ENCODE assay signal across 32 cellular contexts in the genomic region with DNA sequence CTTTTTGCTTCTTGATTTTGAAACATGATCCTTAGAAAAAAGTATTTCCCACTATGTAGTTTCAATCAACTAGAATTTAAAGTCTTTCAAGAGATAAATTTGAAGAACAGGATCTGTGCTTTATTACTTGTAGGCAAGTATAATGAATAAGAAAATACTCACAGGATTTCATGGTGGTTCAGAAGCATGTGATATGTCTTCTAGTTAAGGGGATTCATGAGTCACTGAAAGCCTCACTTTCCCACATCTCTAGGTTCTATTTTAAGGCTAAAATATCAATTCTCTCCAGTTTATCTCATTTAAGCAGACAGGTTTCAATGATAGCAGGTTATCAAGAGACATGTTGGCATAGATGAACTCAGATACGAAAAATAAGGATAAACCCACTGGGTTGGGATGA.
"Had no signal": no experiment of that assay in that cellular context is flagged by ENCODE, and none has a peak within 500 bp of the region (broad histone marks: within the 10 kb centered on the region; RNA-seq: fewer than 3 reads in every experiment).

No MANE protein-coding gene starts in this region.

- H3K4me1 ChIP-seq: sigmoid colon, uterus had no signal

- H3K27me3 Mint-ChIP-seq: activated CD4-positive, alpha-beta T cell treated with anti-CD3 and anti-CD28 coated beads, Interleukin-2, amount 10 ng/mL, durations not matched to agents 7 days and 5 days; activated CD8-positive, alpha-beta memory T cell treated with anti-CD3 and anti-CD28 coated beads, Interleukin-2, amount 10 ng/mL, durations not matched to agents 7 days and 5 days; activated CD8-positive, alpha-beta T cell treated with anti-CD3 and anti-CD28 coated beads for 36 hours; brain; naive B cell; stimulated activated naive CD8-positive, alpha-beta T cell treated with anti-CD3 and anti-CD28 coated beads, Interleukin-15, Interleukin-2, amounts not matched to agents 100 ng/mL and 50 ng/mL, for 24 hours; type B pancreatic cell had no signal

- H3K4me3 ChIP-seq: cardiac muscle cell, coronary artery, dorsolateral prefrontal cortex, sigmoid colon, uterus had no signal

- H3K27ac Mint-ChIP-seq: activated CD4-positive, alpha-beta T cell treated with anti-CD3 and anti-CD28 coated beads, Interleukin-2, amount 10 ng/mL, durations not matched to agents 7 days and 5 days; activated CD8-positive, alpha-beta memory T cell treated with anti-CD3 and anti-CD28 coated beads, Interleukin-2, amount 10 ng/mL, durations not matched to agents 7 days and 5 days; activated CD8-positive, alpha-beta T cell treated with anti-CD3 and anti-CD28 coated beads for 36 hours; activated naive CD4-positive, alpha-beta T cell treated with anti-CD3 and anti-CD28 coated beads, Interleukin-2, amount 50 U/mL, for 72 hours; activated T-cell treated with anti-CD3 and anti-CD28 coated beads, Interleukin-2, amount 50 U/mL, for 72 hours; naive B cell; nephron progenitor cell; stimulated activated effector memory CD8-positive, alpha-beta T cell treated with anti-CD3 and anti-CD28 coated beads, Interleukin-12 subunit alpha, Interleukin-12 subunit beta, amount 100 ng/mL, for 72 hours; stimulated activated naive CD8-positive, alpha-beta T cell treated with anti-CD3 and anti-CD28 coated beads, Interleukin-15, Interleukin-2, amounts not matched to agents 100 ng/mL and 50 ng/mL, for 24 hours; T-helper 1 cell treated with Interleukin-12 subunit alpha and Interleukin-12 subunit beta and Interleukin-4 antibody, amounts not matched to agents 30 μg/mL and 1 μg/mL, for 36 hours; type B pancreatic cell; WTC11 had no signal

- H3K36me3 ChIP-seq: cardiac muscle cell, neutrophil, sigmoid colon, uterus had no signal

- H3K9me3 Mint-ChIP-seq: brain, nephron progenitor cell, type B pancreatic cell, WTC11 had no signal

- H3K4me3 Mint-ChIP-seq: activated CD4-positive, alpha-beta T cell treated with anti-CD3 and anti-CD28 coated beads, Interleukin-2, amount 10 ng/mL, durations not matched to agents 7 days and 5 days; activated CD8-positive, alpha-beta memory T cell treated with anti-CD3 and anti-CD28 coated beads, Interleukin-2, amount 10 ng/mL, durations not matched to agents 7 days and 5 days; activated CD8-positive, alpha-beta T cell treated with anti-CD3 and anti-CD28 coated beads for 36 hours; activated T-cell treated with anti-CD3 and anti-CD28 coated beads, Interleukin-2, amount 50 U/mL, for 72 hours; brain; naive B cell; nephron progenitor cell; stimulated activated effector memory CD8-positive, alpha-beta T cell treated with anti-CD3 and anti-CD28 coated beads, Interleukin-12 subunit alpha, Interleukin-12 subunit beta, amount 100 ng/mL, for 72 hours; stimulated activated naive CD8-positive, alpha-beta T cell treated with anti-CD3 and anti-CD28 coated beads, Interleukin-15, Interleukin-2, amounts not matched to agents 100 ng/mL and 50 ng/mL, for 24 hours; T-helper 1 cell treated with Interleukin-12 subunit alpha and Interleukin-12 subunit beta and Interleukin-4 antibody, amounts not matched to agents 30 μg/mL and 1 μg/mL, for 36 hours; type B pancreatic cell; WTC11 had no signal

- H3K4me1 Mint-ChIP-seq: activated CD4-positive, alpha-beta T cell treated with anti-CD3 and anti-CD28 coated beads, Interleukin-2, amount 10 ng/mL, durations not matched to agents 7 days and 5 days; activated CD8-positive, alpha-beta memory T cell treated with anti-CD3 and anti-CD28 coated beads, Interleukin-2, amount 10 ng/mL, durations not matched to agents 7 days and 5 days; naive B cell; nephron progenitor cell; stimulated activated effector memory CD8-positive, alpha-beta T cell treated with anti-CD3 and anti-CD28 coated beads, Interleukin-12 subunit alpha, Interleukin-12 subunit beta, amount 100 ng/mL, for 72 hours; WTC11 had no signal

- H3K27me3 ChIP-seq: cardiac muscle cell, dorsolateral prefrontal cortex, neutrophil, sigmoid colon, uterus had no signal

- ATAC-seq: activated CD8-positive, alpha-beta memory T cell treated with anti-CD3 and anti-CD28 coated beads, Interleukin-2, amount 10 ng/mL, durations not matched to agents 7 days and 5 days; activated CD8-positive, alpha-beta T cell treated with anti-CD3 and anti-CD28 coated beads for 36 hours; activated naive CD4-positive, alpha-beta T cell treated with anti-CD3 and anti-CD28 coated beads, Interleukin-2, amount 50 U/mL, for 72 hours; activated T-cell treated with anti-CD3 and anti-CD28 coated beads, Interleukin-2, amount 50 U/mL, for 72 hours; left cardiac atrium; left ventricle myocardium superior; stimulated activated effector memory CD8-positive, alpha-beta T cell treated with anti-CD3 and anti-CD28 coated beads, Interleukin-12 subunit alpha, Interleukin-12 subunit beta, amount 100 ng/mL, for 72 hours; WTC11 had no signal

- H3K27ac ChIP-seq: cardiac muscle cell, coronary artery, dorsolateral prefrontal cortex, neutrophil, sigmoid colon, uterus had no signal

- H3K9me3 ChIP-seq: neutrophil, sigmoid colon, uterus had no signal

- DNase-seq: activated CD4-positive, alpha-beta T cell treated with anti-CD3 and anti-CD28 coated beads for 1 hour; activated CD4-positive, alpha-beta T cell treated with anti-CD3 and anti-CD28 coated beads, Interleukin-2, amount 10 ng/mL, durations not matched to agents 7 days and 5 days; activated CD8-positive, alpha-beta memory T cell treated with anti-CD3 and anti-CD28 coated beads, Interleukin-2, amount 10 ng/mL, durations not matched to agents 7 days and 5 days; activated CD8-positive, alpha-beta T cell treated with anti-CD3 and anti-CD28 coated beads for 36 hours; activated naive CD4-positive, alpha-beta T cell; activated T-cell treated with anti-CD3 and anti-CD28 coated beads, Interleukin-2, amount 50 U/mL, for 72 hours; anterior cingulate cortex; cerebellar nuclear complex; dorsolateral prefrontal cortex; effector memory CD4-positive, alpha-beta T cell; left cardiac atrium; left ventricle myocardium superior; naive B cell; nephron progenitor cell; sigmoid colon; small intestine; stimulated activated CD4-positive, alpha-beta T cell treated with anti-CD3 and anti-CD28 coated beads, Interleukin-4, amount 100 ng/mL, for 24 hours; substantia nigra; T-helper 9 cell; uterus had no signal

- FAIRE-seq: frontal cortex, keratinocyte had no signal

- H3K36me3 Mint-ChIP-seq: activated CD8-positive, alpha-beta memory T cell treated with anti-CD3 and anti-CD28 coated beads, Interleukin-2, amount 10 ng/mL, durations not matched to agents 7 days and 5 days; activated naive CD4-positive, alpha-beta T cell treated with anti-CD3 and anti-CD28 coated beads, Interleukin-2, amount 50 U/mL, for 72 hours; brain; naive B cell; stimulated activated effector memory CD8-positive, alpha-beta T cell treated with anti-CD3 and anti-CD28 coated beads, Interleukin-12 subunit alpha, Interleukin-12 subunit beta, amount 100 ng/mL, for 72 hours; type B pancreatic cell; WTC11 had no signal
